In the genomic region with DNA sequence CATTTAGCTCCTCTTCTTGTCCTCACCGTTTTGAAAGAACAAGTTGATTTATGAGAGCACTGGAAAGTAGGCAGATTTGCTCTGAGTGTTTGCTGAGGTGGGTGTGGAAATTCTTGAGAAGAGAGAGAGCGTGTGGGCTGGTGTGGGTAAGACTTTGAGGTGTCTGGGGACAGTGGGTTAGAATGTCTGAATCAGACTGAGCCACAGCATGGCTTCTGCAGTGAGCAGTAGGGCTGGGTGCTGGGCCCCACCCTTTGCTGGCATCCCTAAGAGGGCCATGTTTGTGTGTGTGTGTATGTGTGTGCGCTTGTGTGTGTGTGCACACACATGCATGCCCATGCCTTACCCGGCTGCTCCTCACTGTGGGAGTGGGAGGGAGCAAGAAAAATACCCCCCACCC, we compare ENCODE assay signal across 10 cellular contexts.
DNase-seq lines count a peak whose midpoint lies in the region; ATAC-seq, FAIRE-seq and TF ChIP-seq lines count a peak whose summit lies in the region.
"Had no signal": no experiment of that assay in that cellular context is flagged by ENCODE, and none has a peak within 500 bp of the region (broad histone marks: within the 10 kb centered on the region; RNA-seq: fewer than 3 reads in every experiment).

No MANE protein-coding gene starts in this region.

- H4K20me1 ChIP-seq in GM12878 (ENCODE audit: control insufficient read depth, insufficient read depth), result no peaks in the 10 kb centered on the region
- no peaks in the 10 kb centered on the region for H4K20me1 ChIP-seq in osteoblast (ENCODE audit: insufficient read depth, low read length)

- intact Hi-C loops in GM12878 (cut with micrococcal nuclease; ENCODE audit: unreplicated experiment), result no loop called here
- intact Hi-C loops in CD4-positive, alpha-beta memory T cell (cut with micrococcal nuclease), result no loop called here

- no peaks in the 10 kb centered on the region for H3K79me2 ChIP-seq in GM12878 (ENCODE audit: control insufficient read depth, insufficient read depth, low read length)
- no peaks in the 10 kb centered on the region for H3K79me2 ChIP-seq in osteoblast (ENCODE audit: insufficient read depth, low read length)

- CTCF ChIA-PET in GM12878 (lab: Yijun Ruan, JAX), result interaction anchor here (0.8 to 1.5 kb wide), 2 partner anchors 15 to 25 kb away, joined by 3 read pairs; no protein-coding TSS in a partner anchor
- CTCF ChIA-PET in CD4-positive, alpha-beta memory T cell (lab: Charles Lee; ENCODE audit: partially characterized antibody), result interaction anchor here (1.1 to 2.4 kb wide), 2 partner anchors 326 to 422 kb away, joined by 3 to 9 read pairs; no protein-coding TSS in a partner anchor

- H3K27me3 ChIP-seq in GM12878 (replicated peaks in 1 of 2; ENCODE audit: control insufficient read depth in 2 of 2, insufficient read depth in 2 of 2, low read length in 1 of 2) (no peaks in the 10 kb centered on the region), osteoblast (ENCODE audit: insufficient read depth, low read length) (no peaks in the 10 kb centered on the region)
- H3K27me3 ChIP-seq in CD4-positive, alpha-beta memory T cell (ENCODE audit: insufficient read depth, low read length), result no peaks in the 10 kb centered on the region

- TF ChIP-seq RAD21 in GM12878 (IDR thresholded peaks at IDR 0.05; ENCODE audit: insufficient read depth, low read depth, low read length), result no peak

- WGBS in GM12878 (ENCODE audit: insufficient coverage, insufficient replicate concordance, low lambda C conversion rate, missing lambda C conversion rate), result 20% methylated on average over 4 of the region's 4 CpGs

- peak; percentile 41 for DNase-seq in activated T-cell treated with anti-CD3 and anti-CD28 coated beads for 24 hours (ENCODE audit: low read depth)
- DNase-seq in activated T-cell treated with anti-CD3 and anti-CD28 coated beads for 4 hours, result no peak
- no peak for DNase-seq in GM12878 (ENCODE audit: low read depth, low spot score)
- DNase-seq in osteoblast (ENCODE audit: insufficient read length, low spot score, missing footprints), result no peak
- DNase-seq in stromal cell of bone marrow (ENCODE audit: low read depth), result peak; percentile 68
- no peak for DNase-seq in CD4-positive, alpha-beta memory T cell
- DNase-seq in dedifferentiated amniotic fluid mesenchymal stem cell (ENCODE audit: extremely low spot score), result no peak
- DNase-seq: NCI-H524 treated with DMSO at 0.1 percent for 48 hours, SJCRH30 had no signal

- H3K4me1 Mint-ChIP-seq in CD4-positive, alpha-beta memory T cell, result no peaks in the 10 kb centered on the region

- H3K4me3 ChIP-seq in GM12878 (no peak overlapping the region), osteoblast (ENCODE audit: insufficient read depth, low read length) (no peak overlapping the region)
- H3K4me3 ChIP-seq in CD4-positive, alpha-beta memory T cell (ENCODE audit: low read length in 2 of 2), result no peak overlapping the region
- H3K4me3 ChIP-seq: SJCRH30 had no signal

- TF ChIP-seq CTCF in GM12878 (IDR thresholded peaks at IDR 0.05 in 2 of 3, conservative IDR thresholded peaks at IDR 0.05 in 1 of 3; ENCODE audit: control insufficient read depth in 2 of 3, extremely low read depth in 1 of 3, insufficient read depth in 1 of 3, low read depth in 3 of 3, low read length in 3 of 3), result no peak
- no peak for TF ChIP-seq CTCF in osteoblast (IDR thresholded peaks at IDR 0.05; ENCODE audit: extremely low read depth, low read depth, low read length)

- FAIRE-seq in GM12878 (lab: Jason Lieb, UNC), result no peak

- no peak overlapping the region for H3K9ac ChIP-seq in GM12878 (ENCODE audit: control insufficient read depth, insufficient read depth, low read length)

- no peak overlapping the region for H3K4me3 Mint-ChIP-seq in CD4-positive, alpha-beta memory T cell

- BruUV-seq in GM12878 (replicated peaks; lab: Mats Ljungman, UMichigan), result no TSS peak

- H3K4me2 ChIP-seq in GM12878 (ENCODE audit: control insufficient read depth, insufficient read depth) (no peak overlapping the region), osteoblast (ENCODE audit: insufficient read depth, low read length) (no peak overlapping the region)

- H3K4me1 ChIP-seq in GM12878 (ENCODE audit: control insufficient read depth, insufficient read depth, low read length), result no peaks in the 10 kb centered on the region
- peaks cover 14% of the 10 kb centered on the region for H3K4me1 ChIP-seq in osteoblast (ENCODE audit: insufficient read depth, low read length)
- no peaks in the 10 kb centered on the region for H3K4me1 ChIP-seq in CD4-positive, alpha-beta memory T cell (ENCODE audit: insufficient read depth, low read length)
- H3K4me1 ChIP-seq: SJCRH30 had no signal

- H3K36me3 Mint-ChIP-seq in CD4-positive, alpha-beta memory T cell, result peaks cover 4 to 6% of the 10 kb centered on the region in 2 donors

- TF ChIP-seq EP300 in GM12878 (IDR thresholded peaks at IDR 0.05; ENCODE audit: borderline replicate concordance in 1 of 2, control insufficient read depth in 1 of 2, low read depth in 2 of 2, low read length in 2 of 2), result no peak

- ATAC-seq in GM12878 (no peak), HG02840 (IDR thresholded peaks at IDR 0.05; ENCODE audit: low FRiP score, unreplicated experiment) (no peak)

- SMC1A ChIA-PET in GM12878 (lab: Charles Lee; ENCODE audit: uncharacterized antibody, unreplicated experiment), result no interaction called here

- H3K27ac Mint-ChIP-seq in CD4-positive, alpha-beta memory T cell, result peak overlapping the region in 1 of 7 donors; percentile 16

- RAD21 ChIA-PET in GM12878 (lab: Charles Lee; ENCODE audit: unreplicated experiment), result no interaction called here

- in situ Hi-C loops in GM12878 (cut with MboI), result no loop called here

- H2AFZ ChIP-seq in GM12878 (ENCODE audit: control insufficient read depth, low read depth, low read length) (no peak overlapping the region), osteoblast (ENCODE audit: low read length) (peak overlapping the region; percentile 28)

- peaks cover 0 to 37% (median 31%) of the 10 kb centered on the region in 8 donors for H3K9me3 Mint-ChIP-seq in CD4-positive, alpha-beta memory T cell

- H3K9me3 ChIP-seq in GM12878 (replicated peaks; ENCODE audit: control insufficient read depth, insufficient read depth, low read length), result no peaks in the 10 kb centered on the region; the same call in 2 of the 3 replicates
- H3K9me3 ChIP-seq in osteoblast (ENCODE audit: low read depth, low read length), result peaks cover 14% of the 10 kb centered on the region
- peaks cover 0 to 5% of the 10 kb centered on the region in 2 donors for H3K9me3 ChIP-seq in CD4-positive, alpha-beta memory T cell (ENCODE audit: control insufficient read depth in 1 of 2, low read length in 2 of 2)

- H3K36me3 ChIP-seq in GM12878 (ENCODE audit: control insufficient read depth in 2 of 2, insufficient read depth in 2 of 2, low read length in 1 of 2), result no peaks in the 10 kb centered on the region
- H3K36me3 ChIP-seq in osteoblast (ENCODE audit: insufficient read depth, low read length), result no peaks in the 10 kb centered on the region
- no peaks in the 10 kb centered on the region for H3K36me3 ChIP-seq in CD4-positive, alpha-beta memory T cell (ENCODE audit: insufficient read depth, low read length)
- H3K36me3 ChIP-seq: SJCRH30 had no signal

- TF ChIP-seq POLR2A in GM12878 (IDR thresholded peaks at IDR 0.05; ENCODE audit: low read depth, low read length), result no peak

- POLR2A ChIA-PET in GM12878 (lab: Charles Lee), result no interaction called here
- POLR2A ChIA-PET in CD4-positive, alpha-beta memory T cell (lab: Charles Lee; ENCODE audit: partially characterized antibody), result no interaction called here

- peaks cover 3 to 4% of the 10 kb centered on the region in 2 donors for H3K27me3 Mint-ChIP-seq in CD4-positive, alpha-beta memory T cell

- H3K27ac ChIP-seq in GM12878 (ENCODE audit: control insufficient read depth, insufficient read depth), result no peak overlapping the region
- peak overlapping the region; percentile 10 for H3K27ac ChIP-seq in osteoblast (ENCODE audit: low read depth, low read length)
- H3K27ac ChIP-seq in CD4-positive, alpha-beta memory T cell (ENCODE audit: low read depth, low read length), result no peak overlapping the region
- H3K27ac ChIP-seq: SJCRH30 had no signal

TF ChIP-seq in GM12878, 131 proteins besides CTCF, POLR2A, EP300 and RAD21:
- TF ChIP-seq RB1 (IDR thresholded peaks at IDR 0.05; ENCODE audit: borderline replicate concordance) (no peak), YY1 (IDR thresholded peaks at IDR 0.05; ENCODE audit: low read depth, low read length) (no peak), CHD1 (IDR thresholded peaks at IDR 0.05; ENCODE audit: low read depth, low read length) (no peak), JUNB (IDR thresholded peaks at IDR 0.05) (no peak), TBL1XR1 (IDR thresholded peaks at IDR 0.05; ENCODE audit: low read depth, low read length) (no peak)
- TF ChIP-seq, protein P1, sequence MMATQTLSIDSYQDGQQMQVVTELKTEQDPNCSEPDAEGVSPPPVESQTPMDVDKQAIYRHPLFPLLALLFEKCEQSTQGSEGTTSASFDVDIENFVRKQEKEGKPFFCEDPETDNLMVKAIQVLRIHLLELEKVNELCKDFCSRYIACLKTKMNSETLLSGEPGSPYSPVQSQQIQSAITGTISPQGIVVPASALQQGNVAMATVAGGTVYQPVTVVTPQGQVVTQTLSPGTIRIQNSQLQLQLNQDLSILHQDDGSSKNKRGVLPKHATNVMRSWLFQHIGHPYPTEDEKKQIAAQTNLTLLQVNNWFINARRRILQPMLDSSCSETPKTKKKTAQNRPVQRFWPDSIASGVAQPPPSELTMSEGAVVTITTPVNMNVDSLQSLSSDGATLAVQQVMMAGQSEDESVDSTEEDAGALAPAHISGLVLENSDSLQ (IDR thresholded peaks at IDR 0.05), result no peak
- TF ChIP-seq, protein P2, sequence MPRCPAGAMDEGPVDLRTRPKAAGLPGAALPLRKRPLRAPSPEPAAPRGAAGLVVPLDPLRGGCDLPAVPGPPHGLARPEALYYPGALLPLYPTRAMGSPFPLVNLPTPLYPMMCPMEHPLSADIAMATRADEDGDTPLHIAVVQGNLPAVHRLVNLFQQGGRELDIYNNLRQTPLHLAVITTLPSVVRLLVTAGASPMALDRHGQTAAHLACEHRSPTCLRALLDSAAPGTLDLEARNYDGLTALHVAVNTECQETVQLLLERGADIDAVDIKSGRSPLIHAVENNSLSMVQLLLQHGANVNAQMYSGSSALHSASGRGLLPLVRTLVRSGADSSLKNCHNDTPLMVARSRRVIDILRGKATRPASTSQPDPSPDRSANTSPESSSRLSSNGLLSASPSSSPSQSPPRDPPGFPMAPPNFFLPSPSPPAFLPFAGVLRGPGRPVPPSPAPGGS (IDR thresholded peaks at IDR 0.05; ENCODE audit: borderline replicate concordance, insufficient read depth, low read depth, low read length, poor library complexity, severe bottlenecking), result peak; percentile 9
TF ChIP-seq in GM12878: peak in this region for 1.

Comparison
In these comparisons a context has a peak if more than half of its experiments do, and no peak if none do; other contexts are left out.
1. DNase-seq: peak in activated T-cell treated with anti-CD3 and anti-CD28 coated beads for 24 hours (single experiment) and stromal cell of bone marrow (single experiment); none in activated T-cell treated with anti-CD3 and anti-CD28 coated beads for 4 hours (single experiment), GM12878 (single experiment), osteoblast (single experiment), CD4-positive, alpha-beta memory T cell (0 of 5) and dedifferentiated amniotic fluid mesenchymal stem cell (single experiment).